ENCODE assay signal across 9 cellular contexts in the genomic region with DNA sequence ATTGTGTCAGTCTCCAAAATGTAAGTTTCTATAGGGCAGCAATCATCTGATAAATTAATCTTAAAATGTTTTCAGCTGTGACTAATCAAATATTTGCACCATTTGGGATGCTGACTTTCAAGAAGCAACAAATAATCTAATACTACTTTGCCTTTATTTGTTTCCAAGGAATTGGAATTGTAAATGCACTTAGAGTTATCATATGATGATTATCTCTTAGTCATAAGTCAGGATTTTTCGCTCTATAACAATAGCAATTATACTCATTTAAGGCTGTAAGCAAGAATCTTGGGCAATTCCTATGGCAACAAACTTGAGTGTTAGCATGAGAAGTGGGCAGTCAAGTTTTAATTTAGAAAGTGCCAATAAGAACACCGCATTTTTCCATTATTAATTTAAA.
"Had no signal": no experiment of that assay in that cellular context is flagged by ENCODE, and none has a peak within 500 bp of the region (broad histone marks: within the 10 kb centered on the region; RNA-seq: fewer than 3 reads in every experiment).

No MANE protein-coding gene starts in this region.

- H3K27ac ChIP-seq: GM23248 had no signal

- DNase-seq: GM23248, GOT3, H7, H9, HCEC 1CT, HFFc6 had no signal

- H3K27ac Mint-ChIP-seq: GM23338, H9, HFFc6 had no signal

- ATAC-seq: GM23338, HCT116 had no signal

- H3K9me3 Mint-ChIP-seq: GM23338, H9, HFFc6 had no signal

- H3K4me3 ChIP-seq: GM23248, GM23338, HAP-1 had no signal

- H3K36me3 ChIP-seq: HAP-1 had no signal

- H2AFZ ChIP-seq: GM23248 had no signal

- H3K4me3 Mint-ChIP-seq: GM23338, H9, HFFc6 had no signal

- H3K9me3 ChIP-seq: HAP-1 had no signal

- H3K4me1 Mint-ChIP-seq: GM23338, H9 had no signal

- H3K4me1 ChIP-seq: HAP-1 had no signal

- H3K9ac ChIP-seq: GM23248 had no signal

- H3K4me2 ChIP-seq: GM23338 had no signal
